Comparison of ENCODE assay signal across 8 cellular contexts in the genomic region with DNA sequence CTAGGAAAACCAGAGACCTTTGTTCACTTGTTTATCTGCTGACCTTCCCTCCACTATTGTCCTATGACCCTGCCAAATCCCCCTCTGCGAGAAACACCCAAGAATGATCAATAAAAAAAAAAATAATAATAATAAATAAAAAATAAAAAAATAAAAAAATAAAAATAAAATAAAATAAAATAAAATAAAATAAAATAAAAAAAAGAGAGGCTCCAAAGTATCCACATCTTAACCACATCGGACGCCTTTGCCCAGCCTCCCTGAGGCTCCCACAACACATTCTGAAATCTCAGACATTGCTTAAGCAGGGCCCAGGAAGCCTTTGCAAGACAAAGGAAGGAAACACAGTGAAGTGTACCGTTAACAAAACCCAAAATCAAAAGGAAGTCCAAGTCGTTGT.
DNase-seq lines count a peak whose midpoint lies in the region; FAIRE-seq and TF ChIP-seq lines count a peak whose summit lies in the region.
"Not testable (repeated sequence)": the region's sequence is repeated elsewhere in the genome, so short reads cannot be mapped to it uniquely, and the experiment has no call there.

No MANE protein-coding gene starts in this region.

- not testable (repeated sequence) for H3K27me3 Mint-ChIP-seq in endothelial cell (ENCODE audit: unreplicated experiment); neural progenitor cell (ENCODE audit: insufficient read depth, low read depth)

- not testable (repeated sequence) for H2BK20ac ChIP-seq in H1 (ENCODE audit: low read length)

- TF ChIP-seq EP300 in H1 (IDR thresholded peaks at IDR 0.05; ENCODE audit: borderline replicate concordance in 1 of 2, low read depth in 2 of 2, low read length in 2 of 2) = not testable (repeated sequence)

- not testable (repeated sequence) for H4K20me1 ChIP-seq in H1 (replicated peaks in 1 of 2; ENCODE audit: control insufficient read depth in 1 of 2, insufficient read depth in 2 of 2, low read length in 2 of 2); neural progenitor cell (ENCODE audit: low read depth)

- not testable (repeated sequence) for H2BK120ac ChIP-seq in H1 (replicated peaks; ENCODE audit: low read depth, low read length)

- peak overlapping the region; percentile 73 for H3K27ac Mint-ChIP-seq in endothelial cell (ENCODE audit: unreplicated experiment)
- not testable (repeated sequence) for H3K27ac Mint-ChIP-seq in neural progenitor cell

- not testable (repeated sequence) for H3K4me3 Mint-ChIP-seq in endothelial cell (ENCODE audit: unreplicated experiment); neural progenitor cell

- H3K27me3 ChIP-seq in H7 (ENCODE audit: control insufficient read depth, insufficient read depth, low read length); HUES48 (ENCODE audit: control insufficient read depth, insufficient read depth, low read length); H1 (replicated peaks in 1 of 4; ENCODE audit: control insufficient read depth in 3 of 4, extremely low read depth in 1 of 4, insufficient read depth in 3 of 4, low read length in 3 of 4); neural progenitor cell: not testable (repeated sequence)

- intact Hi-C loops in kidney (cut with DNase I) = not testable (repeated sequence)

- not testable (repeated sequence) for H2AFZ ChIP-seq in H1 (ENCODE audit: low read length); neural progenitor cell (replicated peaks)

- not testable (repeated sequence) for H3K4me1 Mint-ChIP-seq in endothelial cell (ENCODE audit: unreplicated experiment)
- peaks cover 19% of the 10 kb centered on the region for H3K4me1 Mint-ChIP-seq in neural progenitor cell

- not testable (repeated sequence) for H3K36me3 Mint-ChIP-seq in endothelial cell (ENCODE audit: low read depth, unreplicated experiment); neural progenitor cell

- H3K4me1 ChIP-seq in HUES48 (ENCODE audit: control insufficient read depth, insufficient read depth, low read length) (peaks cover 21% of the 10 kb centered on the region), H1 (replicated peaks in 1 of 4; ENCODE audit: control insufficient read depth in 3 of 4, insufficient read depth in 4 of 4, low read length in 3 of 4) (peaks cover 0 to 11% (median under 1%) of the 10 kb centered on the region in 4 experiments; a peak in 3 of 7 replicates), kidney (ENCODE audit: control insufficient read depth in 1 of 2, insufficient read depth in 1 of 2, low read depth in 1 of 2, low read length in 2 of 2) (peaks cover 9 to 14% of the 10 kb centered on the region in 2 donors), neural progenitor cell (peaks cover 20% of the 10 kb centered on the region)

- peak; percentile 39 for DNase-seq in ELF-1 (ENCODE audit: low read depth, low spot score)
- peak; percentile 21 for DNase-seq in H7
- DNase-seq in SK-N-MC (ENCODE audit: low read depth, low spot score); H1 (ENCODE audit: low read depth in 1 of 2, low spot score in 2 of 2); endothelial cell (ENCODE audit: low spot score); kidney: not testable (repeated sequence)
- peak; percentile 20 for DNase-seq in neural progenitor cell (ENCODE audit: low spot score)

- not testable (repeated sequence) for H3K9ac ChIP-seq in HUES48 (ENCODE audit: low read depth, low read length); H1 (replicated peaks in 1 of 4; ENCODE audit: extremely low read depth in 1 of 4, low read depth in 3 of 4, low read length in 3 of 4); kidney (ENCODE audit: low read length in 2 of 2); neural progenitor cell
- peak overlapping the region; percentile 79 for H3K9ac ChIP-seq in SK-N-MC (ENCODE audit: insufficient read length)

- WGBS in H1 (ENCODE audit: extremely low coverage in 1 of 2, insufficient coverage in 1 of 2, insufficient read length in 1 of 2, insufficient replicate concordance in 2 of 2, low coverage in 1 of 2, low lambda C conversion rate in 2 of 2, missing lambda C conversion rate in 1 of 2), 2 experiments = 60% methylated on average over 4 of the region's 5 CpGs; no CpG with 5 or more reads in 1 of the 2 experiments

- POLR2A ChIA-PET in H1 (lab: Charles Lee; ENCODE audit: partially characterized antibody) = not testable (repeated sequence)

- not testable (repeated sequence) for H2BK12ac ChIP-seq in H1 (ENCODE audit: low read depth, low read length)

- H3K23me2 ChIP-seq in H1 (ENCODE audit: low read depth, low read length) = not testable (repeated sequence)

- not testable (repeated sequence) for FAIRE-seq in H1 (lab: Jason Lieb, UNC)
- FAIRE-seq in kidney (lab: Jason Lieb, UNC) = peak; percentile 33

- H3K23ac ChIP-seq in H1 (ENCODE audit: insufficient read length) = not testable (repeated sequence)

- not testable (repeated sequence) for H4K5ac ChIP-seq in H1 (ENCODE audit: insufficient read length, low read depth, low read length)

- H3K27ac ChIP-seq in HUES48 (ENCODE audit: low read depth, low read length) (peak overlapping the region; percentile 45), SK-N-MC (peak overlapping the region; percentile 100)
- not testable (repeated sequence) for H3K27ac ChIP-seq in H1 (ENCODE audit: low read depth, low read length); kidney (ENCODE audit: low read depth in 2 of 2, low read length in 2 of 2); neural progenitor cell

- CTCF ChIA-PET in H1 (lab: Charles Lee; ENCODE audit: partially characterized antibody) = interaction anchor here (0.6 to 1.6 kb wide), 2 partner anchors 23 to 615 kb away, joined by 3 to 4 read pairs; no protein-coding TSS in a partner anchor

- H2AK5ac ChIP-seq in H1 (ENCODE audit: low read depth, low read length) = not testable (repeated sequence)

- not testable (repeated sequence) for H3K36me3 ChIP-seq in H7 (replicated peaks; ENCODE audit: control insufficient read depth, insufficient read depth, low read length); HUES48 (ENCODE audit: control insufficient read depth, insufficient read depth, low read length); SK-N-MC (ENCODE audit: insufficient read depth, low read length); H1 (ENCODE audit: control insufficient read depth in 2 of 4, insufficient read depth in 4 of 4, low read length in 3 of 4); kidney (ENCODE audit: control insufficient read depth in 1 of 2, insufficient read depth in 2 of 2, low read length in 2 of 2); neural progenitor cell

- H3K9me3 Mint-ChIP-seq in endothelial cell (ENCODE audit: unreplicated experiment); neural progenitor cell: not testable (repeated sequence)

- H3K9me3 ChIP-seq in HUES48 (ENCODE audit: control insufficient read depth, insufficient read depth, low read length); SK-N-MC (ENCODE audit: low read depth, low read length); H1 (ENCODE audit: insufficient read depth in 2 of 2, low read depth in 1 of 2, low read length in 1 of 2); kidney (ENCODE audit: control insufficient read depth in 1 of 2, low read length in 2 of 2); neural progenitor cell (ENCODE audit: low read depth): not testable (repeated sequence)

- not testable (repeated sequence) for H3K18ac ChIP-seq in H1 (ENCODE audit: extremely low read depth, low read length)

- not testable (repeated sequence) for H3K56ac ChIP-seq in H1 (replicated peaks; ENCODE audit: insufficient read length, low read depth, low read length)

- not testable (repeated sequence) for TF ChIP-seq POLR2A in H1 (IDR thresholded peaks at IDR 0.05; ENCODE audit: control extremely low read depth in 1 of 2, low read depth in 2 of 2, low read length in 2 of 2)

- not testable (repeated sequence) for H3K4ac ChIP-seq in H1 (replicated peaks; ENCODE audit: insufficient read length, low read depth, low read length)

- not testable (repeated sequence) for TF ChIP-seq CTCF in H1 (IDR thresholded peaks at IDR 0.05; ENCODE audit: control extremely low read depth in 1 of 3, insufficient read depth in 1 of 3, low read depth in 1 of 3, low read length in 3 of 3); endothelial cell (IDR thresholded peaks at IDR 0.05; ENCODE audit: unreplicated experiment); kidney (IDR thresholded peaks at IDR 0.05; ENCODE audit: borderline replicate concordance, extremely low read depth, insufficient read depth); neural progenitor cell (IDR thresholded peaks at IDR 0.05)

- not testable (repeated sequence) for H3K4me3 ChIP-seq in H7 (ENCODE audit: insufficient read depth, low read depth, low read length); HUES48 (ENCODE audit: low read depth, low read length); SK-N-MC; H1 (ENCODE audit: extremely low read depth in 1 of 4, insufficient read depth in 2 of 4, low read depth in 3 of 4, low read length in 4 of 4); kidney (ENCODE audit: low read length in 2 of 2); neural progenitor cell

- H3K79me1 ChIP-seq in H1 (ENCODE audit: low read depth, low read length) = not testable (repeated sequence)

- H3K14ac ChIP-seq in H1 (ENCODE audit: insufficient read length) = not testable (repeated sequence)

- H4K8ac ChIP-seq in H1 (ENCODE audit: extremely low read depth, insufficient read depth, low read length) = not testable (repeated sequence)

- not testable (repeated sequence) for TF ChIP-seq RAD21 in H1 (IDR thresholded peaks at IDR 0.05 in 1 of 2, conservative IDR thresholded peaks at IDR 0.05 in 1 of 2; ENCODE audit: low read depth in 2 of 2, low read length in 2 of 2)

- H4K91ac ChIP-seq in H1 (replicated peaks; ENCODE audit: insufficient read length, low read length) = not testable (repeated sequence)

- not testable (repeated sequence) for H2BK5ac ChIP-seq in H1 (ENCODE audit: low read depth, low read length)

- not testable (repeated sequence) for H2BK15ac ChIP-seq in H1 (ENCODE audit: low read length)

- H3K4me2 ChIP-seq in H1 (ENCODE audit: insufficient read depth in 1 of 2, low read depth in 2 of 2, low read length in 2 of 2) = not testable (repeated sequence)
- H3K4me2 ChIP-seq in neural progenitor cell = peak overlapping the region; percentile 52

- not testable (repeated sequence) for H3K79me2 ChIP-seq in H1 (ENCODE audit: control insufficient read depth in 1 of 2, insufficient read depth in 2 of 2, low read length in 2 of 2); neural progenitor cell (ENCODE audit: low read depth)

- H3F3A ChIP-seq in neural progenitor cell (ENCODE audit: low read depth) = peaks cover 17% of the 10 kb centered on the region
